Comparison of ENCODE assay signal across 15 cellular contexts in the genomic region with DNA sequence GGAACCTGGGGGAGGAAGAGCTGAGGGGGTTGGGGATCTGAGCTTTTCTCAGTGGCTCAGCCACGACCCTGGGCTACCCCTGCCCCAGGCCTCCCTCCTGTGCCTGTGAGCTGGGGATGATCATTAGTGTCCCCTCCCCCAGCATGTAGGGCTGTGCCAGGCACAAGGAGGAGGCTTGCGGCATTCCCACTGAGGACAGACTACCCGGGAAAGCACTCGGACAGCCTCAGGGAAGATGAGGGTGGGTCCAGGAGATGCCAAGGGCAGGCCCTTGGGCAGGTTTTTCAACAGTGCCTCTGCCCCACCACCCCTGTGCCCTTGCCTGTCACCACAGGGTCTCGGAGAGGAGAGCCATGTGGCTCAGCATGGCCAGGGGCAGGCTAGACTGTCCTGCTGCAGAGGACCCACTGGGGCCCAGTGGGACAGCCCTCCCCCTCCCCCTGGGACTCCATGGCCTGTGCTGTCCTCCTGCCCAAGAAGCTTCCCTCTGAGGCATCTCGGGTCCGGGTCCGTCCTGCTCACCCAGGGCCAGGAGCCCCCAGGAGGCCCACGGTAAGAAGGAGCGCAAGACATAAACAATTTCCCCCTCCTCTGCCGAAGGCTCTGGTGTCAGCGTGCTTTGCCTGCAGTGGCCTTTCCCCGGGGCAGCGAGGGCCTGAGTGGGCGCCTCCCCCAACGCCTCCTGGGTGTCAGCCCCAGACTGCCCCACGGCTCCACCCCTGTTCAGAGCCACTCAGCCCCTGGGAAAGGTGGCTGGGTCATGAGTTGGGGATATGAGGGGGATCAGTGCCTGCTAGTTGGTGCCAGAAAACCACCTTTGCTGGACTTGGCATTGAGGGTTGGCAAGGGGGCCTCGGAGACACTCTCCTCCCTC.
A peak's percentile ranks its signal among the peaks of the same experiment; 100 is the strongest.
DNase-seq lines count a peak whose midpoint lies in the region; ATAC-seq and TF ChIP-seq lines count a peak whose summit lies in the region.
"Had no signal": no experiment of that assay in that cellular context is flagged by ENCODE, and none has a peak within 500 bp of the region (broad histone marks: within the 10 kb centered on the region; RNA-seq: fewer than 3 reads in every experiment).

No MANE protein-coding gene starts in this region.

- no peak for TF ChIP-seq POLR2A in tibial nerve (IDR thresholded peaks at IDR 0.05)

- no peaks in the 10 kb centered on the region for H3K4me1 ChIP-seq in tibial nerve
- H3K4me1 ChIP-seq: tibial artery had no signal

- H3K36me3 ChIP-seq in tibial nerve: no peaks in the 10 kb centered on the region
- H3K36me3 ChIP-seq: tibial artery had no signal

- no peaks in the 10 kb centered on the region for H3K27me3 Mint-ChIP-seq in activated T-cell treated with anti-CD3 and anti-CD28 coated beads, Interleukin-2, amount 50 U/mL, for 4 hours (ENCODE audit: low read depth)
- H3K27me3 Mint-ChIP-seq in WTC11 (ENCODE audit: low read depth): peaks cover 22% of the 10 kb centered on the region
- H3K27me3 Mint-ChIP-seq: activated CD4-positive, alpha-beta T cell treated with anti-CD3 and anti-CD28 coated beads, Interleukin-2, amount 10 ng/mL, durations not matched to agents 7 days and 5 days had no signal

- no peaks in the 10 kb centered on the region for H3K9me3 Mint-ChIP-seq in activated T-cell treated with anti-CD3 and anti-CD28 coated beads, Interleukin-2, amount 50 U/mL, for 4 hours
- H3K9me3 Mint-ChIP-seq in WTC11: peaks cover 32% of the 10 kb centered on the region
- H3K9me3 Mint-ChIP-seq: activated CD4-positive, alpha-beta T cell treated with anti-CD3 and anti-CD28 coated beads, Interleukin-2, amount 10 ng/mL, durations not matched to agents 7 days and 5 days had no signal

- H3K4me1 Mint-ChIP-seq in activated T-cell treated with anti-CD3 and anti-CD28 coated beads, Interleukin-2, amount 50 U/mL, for 4 hours (ENCODE audit: low read depth): peaks cover 2% of the 10 kb centered on the region
- H3K4me1 Mint-ChIP-seq in WTC11: no peaks in the 10 kb centered on the region

- ATAC-seq in activated T-cell treated with anti-CD3 and anti-CD28 coated beads, Interleukin-2, amount 50 U/mL, for 4 hours: no peak
- ATAC-seq in WTC11: no peak

- H3K9me3 ChIP-seq in tibial nerve: peaks cover 0 to 43% (median 3%) of the 10 kb centered on the region in 4 donors

- POLR2A ChIA-PET in WTC11 (lab: Charles Lee): no interaction called here

- no peaks in the 10 kb centered on the region for H3K36me3 Mint-ChIP-seq in activated T-cell treated with anti-CD3 and anti-CD28 coated beads, Interleukin-2, amount 50 U/mL, for 4 hours (ENCODE audit: insufficient read depth)
- no peaks in the 10 kb centered on the region; the same call in none of the 2 replicates for H3K36me3 Mint-ChIP-seq in WTC11
- H3K36me3 Mint-ChIP-seq: activated naive CD8-positive, alpha-beta T cell had no signal

- no peak for TF ChIP-seq EP300 in tibial nerve (IDR thresholded peaks at IDR 0.05)

- no peak overlapping the region for H3K4me3 ChIP-seq in tibial nerve
- H3K4me3 ChIP-seq: tibial artery had no signal

- no peak overlapping the region for H3K4me3 Mint-ChIP-seq in activated T-cell treated with anti-CD3 and anti-CD28 coated beads, Interleukin-2, amount 50 U/mL, for 4 hours
- no peak overlapping the region for H3K4me3 Mint-ChIP-seq in WTC11
- H3K4me3 Mint-ChIP-seq: activated CD4-positive, alpha-beta T cell treated with anti-CD3 and anti-CD28 coated beads, Interleukin-2, amount 10 ng/mL, durations not matched to agents 7 days and 5 days; activated naive CD8-positive, alpha-beta T cell had no signal

- TF ChIP-seq CTCF in WTC11 (IDR thresholded peaks at IDR 0.05) (no peak), tibial nerve (IDR thresholded peaks at IDR 0.05) (no peak)

- 84 to 85% methylated on average over 18 of the region's 18 CpGs for WGBS in tibial nerve, 2 donors

- CTCF ChIA-PET in WTC11 (lab: Charles Lee): no interaction called here

- peak; percentile 19 for DNase-seq in activated T-cell treated with anti-CD3 and anti-CD28 coated beads, Interleukin-2, amount 50 U/mL, for 1 hour
- no peak for DNase-seq in activated T-cell treated with anti-CD3 and anti-CD28 coated beads, Interleukin-2, amount 50 U/mL, for 4 hours
- DNase-seq in WTC11 (ENCODE audit: low spot score) (peak; percentile 10), islet precursor cell (peak; percentile 61), superior temporal gyrus (ENCODE audit: extremely low spot score) (peak; percentile 4), tibial nerve (ENCODE audit: low spot score in 2 of 2) (no peak), NCI-H1105 treated with DMSO at 0.1 percent for 48 hours (lab: John Stamatoyannopoulos, UW) (no peak), kidney tubule cell (ENCODE audit: low spot score) (no peak)
- DNase-seq: Calu3; NCI-H2081 treated with DMSO at 0.1 percent for 48 hours; NK-92 treated with Interleukin-12 subunit alpha and Interleukin-12 subunit beta, amount 100 ng/mL, for 24 hours; SW 1271 had no signal

- no peak overlapping the region for H3K27ac Mint-ChIP-seq in WTC11
- H3K27ac Mint-ChIP-seq: activated CD4-positive, alpha-beta T cell treated with anti-CD3 and anti-CD28 coated beads, Interleukin-2, amount 10 ng/mL, durations not matched to agents 7 days and 5 days; activated naive CD8-positive, alpha-beta T cell had no signal

- H3K27ac ChIP-seq in tibial nerve: no peak overlapping the region
- H3K27ac ChIP-seq: tibial artery had no signal

- H3K27me3 ChIP-seq in tibial nerve: no peaks in the 10 kb centered on the region

TF ChIP-seq in WTC11, 78 proteins besides CTCF, POLR2A, EP300 and RAD21 (continues in another document):
- TF ChIP-seq, protein P1, sequence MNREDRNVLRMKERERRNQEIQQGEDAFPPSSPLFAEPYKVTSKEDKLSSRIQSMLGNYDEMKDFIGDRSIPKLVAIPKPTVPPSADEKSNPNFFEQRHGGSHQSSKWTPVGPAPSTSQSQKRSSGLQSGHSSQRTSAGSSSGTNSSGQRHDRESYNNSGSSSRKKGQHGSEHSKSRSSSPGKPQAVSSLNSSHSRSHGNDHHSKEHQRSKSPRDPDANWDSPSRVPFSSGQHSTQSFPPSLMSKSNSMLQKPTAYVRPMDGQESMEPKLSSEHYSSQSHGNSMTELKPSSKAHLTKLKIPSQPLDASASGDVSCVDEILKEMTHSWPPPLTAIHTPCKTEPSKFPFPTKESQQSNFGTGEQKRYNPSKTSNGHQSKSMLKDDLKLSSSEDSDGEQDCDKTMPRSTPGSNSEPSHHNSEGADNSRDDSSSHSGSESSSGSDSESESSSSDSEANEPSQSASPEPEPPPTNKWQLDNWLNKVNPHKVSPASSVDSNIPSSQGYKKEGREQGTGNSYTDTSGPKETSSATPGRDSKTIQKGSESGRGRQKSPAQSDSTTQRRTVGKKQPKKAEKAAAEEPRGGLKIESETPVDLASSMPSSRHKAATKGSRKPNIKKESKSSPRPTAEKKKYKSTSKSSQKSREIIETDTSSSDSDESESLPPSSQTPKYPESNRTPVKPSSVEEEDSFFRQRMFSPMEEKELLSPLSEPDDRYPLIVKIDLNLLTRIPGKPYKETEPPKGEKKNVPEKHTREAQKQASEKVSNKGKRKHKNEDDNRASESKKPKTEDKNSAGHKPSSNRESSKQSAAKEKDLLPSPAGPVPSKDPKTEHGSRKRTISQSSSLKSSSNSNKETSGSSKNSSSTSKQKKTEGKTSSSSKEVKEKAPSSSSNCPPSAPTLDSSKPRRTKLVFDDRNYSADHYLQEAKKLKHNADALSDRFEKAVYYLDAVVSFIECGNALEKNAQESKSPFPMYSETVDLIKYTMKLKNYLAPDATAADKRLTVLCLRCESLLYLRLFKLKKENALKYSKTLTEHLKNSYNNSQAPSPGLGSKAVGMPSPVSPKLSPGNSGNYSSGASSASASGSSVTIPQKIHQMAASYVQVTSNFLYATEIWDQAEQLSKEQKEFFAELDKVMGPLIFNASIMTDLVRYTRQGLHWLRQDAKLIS (CRISPR knock-in tag; IDR thresholded peaks at IDR 0.05; ENCODE audit: borderline replicate concordance): no peak
- TF ChIP-seq TEAD4 (CRISPR knock-in tag; IDR thresholded peaks at IDR 0.05) (no peak), GRHL2 (CRISPR knock-in tag; IDR thresholded peaks at IDR 0.05; ENCODE audit: insufficient replicate concordance, severe bottlenecking) (no peak), ZNF396 (CRISPR knock-in tag; IDR thresholded peaks at IDR 0.05; ENCODE audit: borderline replicate concordance) (no peak)
- TF ChIP-seq, protein P2, sequence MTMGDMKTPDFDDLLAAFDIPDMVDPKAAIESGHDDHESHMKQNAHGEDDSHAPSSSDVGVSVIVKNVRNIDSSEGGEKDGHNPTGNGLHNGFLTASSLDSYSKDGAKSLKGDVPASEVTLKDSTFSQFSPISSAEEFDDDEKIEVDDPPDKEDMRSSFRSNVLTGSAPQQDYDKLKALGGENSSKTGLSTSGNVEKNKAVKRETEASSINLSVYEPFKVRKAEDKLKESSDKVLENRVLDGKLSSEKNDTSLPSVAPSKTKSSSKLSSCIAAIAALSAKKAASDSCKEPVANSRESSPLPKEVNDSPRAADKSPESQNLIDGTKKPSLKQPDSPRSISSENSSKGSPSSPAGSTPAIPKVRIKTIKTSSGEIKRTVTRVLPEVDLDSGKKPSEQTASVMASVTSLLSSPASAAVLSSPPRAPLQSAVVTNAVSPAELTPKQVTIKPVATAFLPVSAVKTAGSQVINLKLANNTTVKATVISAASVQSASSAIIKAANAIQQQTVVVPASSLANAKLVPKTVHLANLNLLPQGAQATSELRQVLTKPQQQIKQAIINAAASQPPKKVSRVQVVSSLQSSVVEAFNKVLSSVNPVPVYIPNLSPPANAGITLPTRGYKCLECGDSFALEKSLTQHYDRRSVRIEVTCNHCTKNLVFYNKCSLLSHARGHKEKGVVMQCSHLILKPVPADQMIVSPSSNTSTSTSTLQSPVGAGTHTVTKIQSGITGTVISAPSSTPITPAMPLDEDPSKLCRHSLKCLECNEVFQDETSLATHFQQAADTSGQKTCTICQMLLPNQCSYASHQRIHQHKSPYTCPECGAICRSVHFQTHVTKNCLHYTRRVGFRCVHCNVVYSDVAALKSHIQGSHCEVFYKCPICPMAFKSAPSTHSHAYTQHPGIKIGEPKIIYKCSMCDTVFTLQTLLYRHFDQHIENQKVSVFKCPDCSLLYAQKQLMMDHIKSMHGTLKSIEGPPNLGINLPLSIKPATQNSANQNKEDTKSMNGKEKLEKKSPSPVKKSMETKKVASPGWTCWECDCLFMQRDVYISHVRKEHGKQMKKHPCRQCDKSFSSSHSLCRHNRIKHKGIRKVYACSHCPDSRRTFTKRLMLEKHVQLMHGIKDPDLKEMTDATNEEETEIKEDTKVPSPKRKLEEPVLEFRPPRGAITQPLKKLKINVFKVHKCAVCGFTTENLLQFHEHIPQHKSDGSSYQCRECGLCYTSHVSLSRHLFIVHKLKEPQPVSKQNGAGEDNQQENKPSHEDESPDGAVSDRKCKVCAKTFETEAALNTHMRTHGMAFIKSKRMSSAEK (CRISPR knock-in tag; IDR thresholded peaks at IDR 0.05; ENCODE audit: borderline replicate concordance): no peak

Comparison
In these comparisons a context has a peak if more than half of its experiments do, and no peak if none do; other contexts are left out.
1. DNase-seq: peak in activated T-cell treated with anti-CD3 and anti-CD28 coated beads, Interleukin-2, amount 50 U/mL, for 1 hour (single experiment), WTC11 (single experiment), islet precursor cell (single experiment) and superior temporal gyrus (single experiment); none in activated T-cell treated with anti-CD3 and anti-CD28 coated beads, Interleukin-2, amount 50 U/mL, for 4 hours (single experiment), tibial nerve (0 of 2), NCI-H1105 treated with DMSO at 0.1 percent for 48 hours (single experiment) and kidney tubule cell (single experiment).